Comparison of ENCODE assay signal across 13 cellular contexts in the genomic region with DNA sequence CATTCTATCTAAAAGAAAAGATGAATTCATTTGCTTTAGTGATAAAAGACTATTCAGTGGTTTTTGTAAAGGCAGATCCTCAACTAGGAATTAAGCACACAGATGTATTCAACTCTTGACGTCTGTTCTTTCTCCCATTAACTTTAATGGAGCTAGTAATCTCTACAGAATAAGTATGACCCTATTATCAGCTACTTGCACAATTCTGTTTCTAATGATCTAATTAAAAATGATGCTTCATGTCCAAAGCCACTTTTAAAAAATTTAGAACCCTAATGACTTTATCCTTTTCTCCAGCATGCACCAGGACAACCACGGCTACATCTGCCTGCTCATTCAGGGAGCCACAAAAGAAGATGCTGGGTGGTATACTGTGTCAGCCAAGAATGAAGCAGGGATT.
DNase-seq lines count a peak whose midpoint lies in the region; TF ChIP-seq lines count a peak whose summit lies in the region.
"Had no signal": no experiment of that assay in that cellular context is flagged by ENCODE, and none has a peak within 500 bp of the region (broad histone marks: within the 10 kb centered on the region; RNA-seq: fewer than 3 reads in every experiment).

No MANE protein-coding gene starts in this region.

- peak overlapping the region; percentile 36 for H3K27ac ChIP-seq in smooth muscle cell (ENCODE audit: low read depth)
- H3K27ac ChIP-seq in vagina, result no peak overlapping the region
- H3K27ac ChIP-seq: GM23248 had no signal

- H3K4me1 ChIP-seq in smooth muscle cell (ENCODE audit: low read depth) (no peaks in the 10 kb centered on the region), vagina (no peaks in the 10 kb centered on the region)

- H4K20me1 ChIP-seq in smooth muscle cell (ENCODE audit: low read depth), result peaks cover 64% of the 10 kb centered on the region

- peaks cover 63% of the 10 kb centered on the region for H3K36me3 Mint-ChIP-seq in brain

- no peaks in the 10 kb centered on the region for H3K27me3 Mint-ChIP-seq in brain
- H3K27me3 Mint-ChIP-seq: CD4-positive, alpha-beta T cell had no signal

- H3K36me3 ChIP-seq in smooth muscle cell (ENCODE audit: low read depth) (peaks cover 70% of the 10 kb centered on the region), vagina (peaks cover 10 to 56% of the 10 kb centered on the region in 2 donors)

- H2AFZ ChIP-seq in smooth muscle cell (ENCODE audit: low read depth), result no peak overlapping the region
- H2AFZ ChIP-seq: GM23248 had no signal

- H3K4me3 ChIP-seq in smooth muscle cell (no peak overlapping the region), vagina (no peak overlapping the region)
- H3K4me3 ChIP-seq: GM23248 had no signal

- peaks cover 0 to 2% (median 0%) of the 10 kb centered on the region in 5 experiments for H3K9me3 Mint-ChIP-seq in brain
- H3K9me3 Mint-ChIP-seq: CD4-positive, alpha-beta T cell had no signal

- intact Hi-C loops in vagina (cut with DNase I), result no loop called here

- peak overlapping the region; percentile 15 to 81 (median 28) for H3K27ac Mint-ChIP-seq in brain
- H3K27ac Mint-ChIP-seq: CD4-positive, alpha-beta T cell had no signal

- no peaks in the 10 kb centered on the region for H3K79me2 ChIP-seq in smooth muscle cell (ENCODE audit: low read depth)

- peaks cover 36% of the 10 kb centered on the region for H3K4me1 Mint-ChIP-seq in brain

- H3F3A ChIP-seq in smooth muscle cell (ENCODE audit: low read depth), result peaks cover 81% of the 10 kb centered on the region

- DNase-seq in NCI-H1930 (lab: John Stamatoyannopoulos, UW) (peak; percentile 9 to 43), NCI-H82 treated with DMSO at 0.1 percent for 48 hours (lab: John Stamatoyannopoulos, UW; ENCODE audit: unreplicated experiment) (peak; percentile 54), smooth muscle cell (lab: John Stamatoyannopoulos, UW; ENCODE audit: unreplicated experiment) (no peak), NCI-H1694 (lab: John Stamatoyannopoulos, UW) (no peak), vagina (ENCODE audit: extremely low spot score in 2 of 2) (no peak), T1000 (lab: John Stamatoyannopoulos, UW) (no peak)
- DNase-seq: ACHN; C1 segment of cervical spinal cord; Calu3; CD4-positive, alpha-beta T cell; DMS 273 treated with DMSO at 0.1 percent for 48 hours; GM23248 had no signal

- H3K27me3 ChIP-seq in smooth muscle cell (ENCODE audit: low read depth) (no peaks in the 10 kb centered on the region), vagina (no peaks in the 10 kb centered on the region)

- no peak overlapping the region for H3K4me2 ChIP-seq in smooth muscle cell

- no peak overlapping the region for H3K9ac ChIP-seq in smooth muscle cell (ENCODE audit: low read depth)
- H3K9ac ChIP-seq: GM23248 had no signal

- no peak overlapping the region for H3K4me3 Mint-ChIP-seq in brain
- H3K4me3 Mint-ChIP-seq: CD4-positive, alpha-beta T cell had no signal

- TF ChIP-seq CTCF in brain (conservative IDR thresholded peaks at IDR 0.05), result no peak
- no peak for TF ChIP-seq CTCF in smooth muscle cell (IDR thresholded peaks at IDR 0.05; ENCODE audit: borderline replicate concordance, insufficient read depth, poor library complexity, severe bottlenecking)
- no peak for TF ChIP-seq CTCF in vagina (IDR thresholded peaks at IDR 0.05)

- no peaks in the 10 kb centered on the region for H3K9me3 ChIP-seq in smooth muscle cell (replicated peaks; ENCODE audit: low read depth)
- no peaks in the 10 kb centered on the region for H3K9me3 ChIP-seq in vagina

- 84% methylated on average over 2 of the region's 2 CpGs for WGBS in smooth muscle cell (ENCODE audit: low lambda C conversion rate)

- no peak for TF ChIP-seq POLR2A in vagina (IDR thresholded peaks at IDR 0.05)

Comparison
In these comparisons a context has a peak if more than half of its experiments do, and no peak if none do; other contexts are left out.
1. DNase-seq: peak in NCI-H1930 (2 of 2) and NCI-H82 treated with DMSO at 0.1 percent for 48 hours (single experiment); none in smooth muscle cell (single experiment), NCI-H1694 (single experiment), vagina (0 of 2) and T1000 (single experiment).